In genomic region chr1:207241164-207241934, GRCh38 we compare ENCODE assay signal across 1 cellular context.
TF ChIP-seq lines count a peak whose summit lies in the region.

No MANE protein-coding gene starts in this region.

TF ChIP-seq in K562, 482 proteins besides CTCF, POLR2A, EP300 and RAD21 (continued from another document and continues in another):
- TF ChIP-seq, protein P1, sequence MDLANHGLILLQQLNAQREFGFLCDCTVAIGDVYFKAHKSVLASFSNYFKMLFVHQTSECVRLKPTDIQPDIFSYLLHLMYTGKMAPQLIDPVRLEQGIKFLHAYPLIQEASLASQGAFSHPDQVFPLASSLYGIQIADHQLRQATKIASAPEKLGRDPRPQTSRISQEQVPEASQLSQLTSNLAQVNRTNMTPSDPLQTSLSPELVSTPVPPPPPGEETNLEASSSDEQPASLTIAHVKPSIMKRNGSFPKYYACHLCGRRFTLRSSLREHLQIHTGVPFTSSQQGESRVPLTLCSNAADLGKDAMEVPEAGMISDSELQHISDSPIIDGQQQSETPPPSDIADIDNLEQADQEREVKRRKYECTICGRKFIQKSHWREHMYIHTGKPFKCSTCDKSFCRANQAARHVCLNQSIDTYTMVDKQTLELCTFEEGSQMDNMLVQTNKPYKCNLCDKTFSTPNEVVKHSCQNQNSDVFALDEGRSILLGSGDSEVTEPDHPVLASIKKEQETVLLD (IDR thresholded peaks at IDR 0.05): no peak
- TF ChIP-seq USF1 (CRISPR knock-in tag; IDR thresholded peaks at IDR 0.05) (no peak), EGR1 (conservative IDR thresholded peaks at IDR 0.05) (no peak), GATAD2B (IDR thresholded peaks at IDR 0.05; ENCODE audit: borderline replicate concordance) (no peak), ARID2 (IDR thresholded peaks at IDR 0.05) (no peak), ZNF3 (CRISPR knock-in tag; IDR thresholded peaks at IDR 0.05) (no peak), ZKSCAN1 (IDR thresholded peaks at IDR 0.05; ENCODE audit: low read depth, low read length) (no peak), CREB5 (CRISPR knock-in tag; IDR thresholded peaks at IDR 0.05) (no peak), STAT5A (IDR thresholded peaks at IDR 0.05; ENCODE audit: borderline replicate concordance, low read length) (no peak), ZNF121 (CRISPR knock-in tag; conservative IDR thresholded peaks at IDR 0.05) (no peak), FOXP1 (CRISPR knock-in tag; IDR thresholded peaks at IDR 0.05) (no peak), FOXM1 (IDR thresholded peaks at IDR 0.05; ENCODE audit: low read depth) (0 out of 2 replicates have a peak, but pooled peaks have one; percentile 18), FOXM1 (CRISPR knock-in tag; IDR thresholded peaks at IDR 0.05; ENCODE audit: low read depth) (no peak), PML (IDR thresholded peaks at IDR 0.05; ENCODE audit: low read length) (peak; percentile 23; the same call in 1 of the 2 replicates), TAL1 (IDR thresholded peaks at IDR 0.05) (peak; percentile 72), HOXB6 (CRISPR knock-in tag; IDR thresholded peaks at IDR 0.05; ENCODE audit: borderline replicate concordance) (no peak), STAT5B (CRISPR knock-in tag; IDR thresholded peaks at IDR 0.05) (no peak), ZNF592 (IDR thresholded peaks at IDR 0.05) (no peak), ZNF511 (CRISPR knock-in tag; IDR thresholded peaks at IDR 0.05) (no peak), ZNF586 (CRISPR knock-in tag; conservative IDR thresholded peaks at IDR 0.05) (no peak), MEF2D (tag; conservative IDR thresholded peaks at IDR 0.05; ENCODE audit: low read depth) (no peak), ZNF347 (CRISPR knock-in tag; IDR thresholded peaks at IDR 0.05; ENCODE audit: low read depth) (no peak), TAF15 (IDR thresholded peaks at IDR 0.05; ENCODE audit: low read depth, low read length) (no peak), HDAC8 (tag; IDR thresholded peaks at IDR 0.05) (no peak; the same call in 1 of the 2 replicates), CCAR2 (IDR thresholded peaks at IDR 0.05; ENCODE audit: low read depth, low read length) (no peak), CC2D1A (IDR thresholded peaks at IDR 0.05) (no peak), PCBP1 (IDR thresholded peaks at IDR 0.05; ENCODE audit: low read depth, low read length, poor library complexity, severe bottlenecking) (no peak), TAF7 (tag; IDR thresholded peaks at IDR 0.05) (no peak), ZFPM2 (CRISPR knock-in tag; IDR thresholded peaks at IDR 0.05) (no peak), ILF3 (IDR thresholded peaks at IDR 0.05; ENCODE audit: borderline replicate concordance) (no peak), TAF9B (IDR thresholded peaks at IDR 0.05; ENCODE audit: partially characterized antibody) (no peak), NRF1 (conservative IDR thresholded peaks at IDR 0.05 in 1 of 2, IDR thresholded peaks at IDR 0.05 in 1 of 2) (peak in 1 of 2 experiments; percentile 20; a peak in 1 of 4 replicates), PTRF (tag; IDR thresholded peaks at IDR 0.05) (no peak), KLF1 (tag; IDR thresholded peaks at IDR 0.05) (no peak), NCOA2 (IDR thresholded peaks at IDR 0.05; ENCODE audit: partially characterized antibody in 2 of 2) (no peak), ZNF445 (CRISPR knock-in tag; IDR thresholded peaks at IDR 0.05; ENCODE audit: low read depth) (no peak), ZNF589 (CRISPR knock-in tag; IDR thresholded peaks at IDR 0.05; ENCODE audit: low read depth) (peak; percentile 82), MEIS2 (IDR thresholded peaks at IDR 0.05; ENCODE audit: partially characterized antibody) (peak; percentile 72)
- TF ChIP-seq, protein P2, sequence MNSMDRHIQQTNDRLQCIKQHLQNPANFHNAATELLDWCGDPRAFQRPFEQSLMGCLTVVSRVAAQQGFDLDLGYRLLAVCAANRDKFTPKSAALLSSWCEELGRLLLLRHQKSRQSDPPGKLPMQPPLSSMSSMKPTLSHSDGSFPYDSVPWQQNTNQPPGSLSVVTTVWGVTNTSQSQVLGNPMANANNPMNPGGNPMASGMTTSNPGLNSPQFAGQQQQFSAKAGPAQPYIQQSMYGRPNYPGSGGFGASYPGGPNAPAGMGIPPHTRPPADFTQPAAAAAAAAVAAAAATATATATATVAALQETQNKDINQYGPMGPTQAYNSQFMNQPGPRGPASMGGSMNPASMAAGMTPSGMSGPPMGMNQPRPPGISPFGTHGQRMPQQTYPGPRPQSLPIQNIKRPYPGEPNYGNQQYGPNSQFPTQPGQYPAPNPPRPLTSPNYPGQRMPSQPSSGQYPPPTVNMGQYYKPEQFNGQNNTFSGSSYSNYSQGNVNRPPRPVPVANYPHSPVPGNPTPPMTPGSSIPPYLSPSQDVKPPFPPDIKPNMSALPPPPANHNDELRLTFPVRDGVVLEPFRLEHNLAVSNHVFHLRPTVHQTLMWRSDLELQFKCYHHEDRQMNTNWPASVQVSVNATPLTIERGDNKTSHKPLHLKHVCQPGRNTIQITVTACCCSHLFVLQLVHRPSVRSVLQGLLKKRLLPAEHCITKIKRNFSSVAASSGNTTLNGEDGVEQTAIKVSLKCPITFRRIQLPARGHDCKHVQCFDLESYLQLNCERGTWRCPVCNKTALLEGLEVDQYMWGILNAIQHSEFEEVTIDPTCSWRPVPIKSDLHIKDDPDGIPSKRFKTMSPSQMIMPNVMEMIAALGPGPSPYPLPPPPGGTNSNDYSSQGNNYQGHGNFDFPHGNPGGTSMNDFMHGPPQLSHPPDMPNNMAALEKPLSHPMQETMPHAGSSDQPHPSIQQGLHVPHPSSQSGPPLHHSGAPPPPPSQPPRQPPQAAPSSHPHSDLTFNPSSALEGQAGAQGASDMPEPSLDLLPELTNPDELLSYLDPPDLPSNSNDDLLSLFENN (IDR thresholded peaks at IDR 0.05; ENCODE audit: low read depth in 2 of 2, low read length in 2 of 2): no peak
- TF ChIP-seq, protein P3, sequence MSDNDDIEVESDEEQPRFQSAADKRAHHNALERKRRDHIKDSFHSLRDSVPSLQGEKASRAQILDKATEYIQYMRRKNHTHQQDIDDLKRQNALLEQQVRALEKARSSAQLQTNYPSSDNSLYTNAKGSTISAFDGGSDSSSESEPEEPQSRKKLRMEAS (CRISPR knock-in tag; IDR thresholded peaks at IDR 0.05): no peak
- TF ChIP-seq, protein P4, sequence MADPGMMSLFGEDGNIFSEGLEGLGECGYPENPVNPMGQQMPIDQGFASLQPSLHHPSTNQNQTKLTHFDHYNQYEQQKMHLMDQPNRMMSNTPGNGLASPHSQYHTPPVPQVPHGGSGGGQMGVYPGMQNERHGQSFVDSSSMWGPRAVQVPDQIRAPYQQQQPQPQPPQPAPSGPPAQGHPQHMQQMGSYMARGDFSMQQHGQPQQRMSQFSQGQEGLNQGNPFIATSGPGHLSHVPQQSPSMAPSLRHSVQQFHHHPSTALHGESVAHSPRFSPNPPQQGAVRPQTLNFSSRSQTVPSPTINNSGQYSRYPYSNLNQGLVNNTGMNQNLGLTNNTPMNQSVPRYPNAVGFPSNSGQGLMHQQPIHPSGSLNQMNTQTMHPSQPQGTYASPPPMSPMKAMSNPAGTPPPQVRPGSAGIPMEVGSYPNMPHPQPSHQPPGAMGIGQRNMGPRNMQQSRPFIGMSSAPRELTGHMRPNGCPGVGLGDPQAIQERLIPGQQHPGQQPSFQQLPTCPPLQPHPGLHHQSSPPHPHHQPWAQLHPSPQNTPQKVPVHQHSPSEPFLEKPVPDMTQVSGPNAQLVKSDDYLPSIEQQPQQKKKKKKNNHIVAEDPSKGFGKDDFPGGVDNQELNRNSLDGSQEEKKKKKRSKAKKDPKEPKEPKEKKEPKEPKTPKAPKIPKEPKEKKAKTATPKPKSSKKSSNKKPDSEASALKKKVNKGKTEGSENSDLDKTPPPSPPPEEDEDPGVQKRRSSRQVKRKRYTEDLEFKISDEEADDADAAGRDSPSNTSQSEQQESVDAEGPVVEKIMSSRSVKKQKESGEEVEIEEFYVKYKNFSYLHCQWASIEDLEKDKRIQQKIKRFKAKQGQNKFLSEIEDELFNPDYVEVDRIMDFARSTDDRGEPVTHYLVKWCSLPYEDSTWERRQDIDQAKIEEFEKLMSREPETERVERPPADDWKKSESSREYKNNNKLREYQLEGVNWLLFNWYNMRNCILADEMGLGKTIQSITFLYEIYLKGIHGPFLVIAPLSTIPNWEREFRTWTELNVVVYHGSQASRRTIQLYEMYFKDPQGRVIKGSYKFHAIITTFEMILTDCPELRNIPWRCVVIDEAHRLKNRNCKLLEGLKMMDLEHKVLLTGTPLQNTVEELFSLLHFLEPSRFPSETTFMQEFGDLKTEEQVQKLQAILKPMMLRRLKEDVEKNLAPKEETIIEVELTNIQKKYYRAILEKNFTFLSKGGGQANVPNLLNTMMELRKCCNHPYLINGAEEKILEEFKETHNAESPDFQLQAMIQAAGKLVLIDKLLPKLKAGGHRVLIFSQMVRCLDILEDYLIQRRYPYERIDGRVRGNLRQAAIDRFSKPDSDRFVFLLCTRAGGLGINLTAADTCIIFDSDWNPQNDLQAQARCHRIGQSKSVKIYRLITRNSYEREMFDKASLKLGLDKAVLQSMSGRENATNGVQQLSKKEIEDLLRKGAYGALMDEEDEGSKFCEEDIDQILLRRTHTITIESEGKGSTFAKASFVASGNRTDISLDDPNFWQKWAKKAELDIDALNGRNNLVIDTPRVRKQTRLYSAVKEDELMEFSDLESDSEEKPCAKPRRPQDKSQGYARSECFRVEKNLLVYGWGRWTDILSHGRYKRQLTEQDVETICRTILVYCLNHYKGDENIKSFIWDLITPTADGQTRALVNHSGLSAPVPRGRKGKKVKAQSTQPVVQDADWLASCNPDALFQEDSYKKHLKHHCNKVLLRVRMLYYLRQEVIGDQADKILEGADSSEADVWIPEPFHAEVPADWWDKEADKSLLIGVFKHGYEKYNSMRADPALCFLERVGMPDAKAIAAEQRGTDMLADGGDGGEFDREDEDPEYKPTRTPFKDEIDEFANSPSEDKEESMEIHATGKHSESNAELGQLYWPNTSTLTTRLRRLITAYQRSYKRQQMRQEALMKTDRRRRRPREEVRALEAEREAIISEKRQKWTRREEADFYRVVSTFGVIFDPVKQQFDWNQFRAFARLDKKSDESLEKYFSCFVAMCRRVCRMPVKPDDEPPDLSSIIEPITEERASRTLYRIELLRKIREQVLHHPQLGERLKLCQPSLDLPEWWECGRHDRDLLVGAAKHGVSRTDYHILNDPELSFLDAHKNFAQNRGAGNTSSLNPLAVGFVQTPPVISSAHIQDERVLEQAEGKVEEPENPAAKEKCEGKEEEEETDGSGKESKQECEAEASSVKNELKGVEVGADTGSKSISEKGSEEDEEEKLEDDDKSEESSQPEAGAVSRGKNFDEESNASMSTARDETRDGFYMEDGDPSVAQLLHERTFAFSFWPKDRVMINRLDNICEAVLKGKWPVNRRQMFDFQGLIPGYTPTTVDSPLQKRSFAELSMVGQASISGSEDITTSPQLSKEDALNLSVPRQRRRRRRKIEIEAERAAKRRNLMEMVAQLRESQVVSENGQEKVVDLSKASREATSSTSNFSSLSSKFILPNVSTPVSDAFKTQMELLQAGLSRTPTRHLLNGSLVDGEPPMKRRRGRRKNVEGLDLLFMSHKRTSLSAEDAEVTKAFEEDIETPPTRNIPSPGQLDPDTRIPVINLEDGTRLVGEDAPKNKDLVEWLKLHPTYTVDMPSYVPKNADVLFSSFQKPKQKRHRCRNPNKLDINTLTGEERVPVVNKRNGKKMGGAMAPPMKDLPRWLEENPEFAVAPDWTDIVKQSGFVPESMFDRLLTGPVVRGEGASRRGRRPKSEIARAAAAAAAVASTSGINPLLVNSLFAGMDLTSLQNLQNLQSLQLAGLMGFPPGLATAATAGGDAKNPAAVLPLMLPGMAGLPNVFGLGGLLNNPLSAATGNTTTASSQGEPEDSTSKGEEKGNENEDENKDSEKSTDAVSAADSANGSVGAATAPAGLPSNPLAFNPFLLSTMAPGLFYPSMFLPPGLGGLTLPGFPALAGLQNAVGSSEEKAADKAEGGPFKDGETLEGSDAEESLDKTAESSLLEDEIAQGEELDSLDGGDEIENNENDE (IDR thresholded peaks at IDR 0.05; ENCODE audit: low read depth, low read length): no peak
